In the genomic region with DNA sequence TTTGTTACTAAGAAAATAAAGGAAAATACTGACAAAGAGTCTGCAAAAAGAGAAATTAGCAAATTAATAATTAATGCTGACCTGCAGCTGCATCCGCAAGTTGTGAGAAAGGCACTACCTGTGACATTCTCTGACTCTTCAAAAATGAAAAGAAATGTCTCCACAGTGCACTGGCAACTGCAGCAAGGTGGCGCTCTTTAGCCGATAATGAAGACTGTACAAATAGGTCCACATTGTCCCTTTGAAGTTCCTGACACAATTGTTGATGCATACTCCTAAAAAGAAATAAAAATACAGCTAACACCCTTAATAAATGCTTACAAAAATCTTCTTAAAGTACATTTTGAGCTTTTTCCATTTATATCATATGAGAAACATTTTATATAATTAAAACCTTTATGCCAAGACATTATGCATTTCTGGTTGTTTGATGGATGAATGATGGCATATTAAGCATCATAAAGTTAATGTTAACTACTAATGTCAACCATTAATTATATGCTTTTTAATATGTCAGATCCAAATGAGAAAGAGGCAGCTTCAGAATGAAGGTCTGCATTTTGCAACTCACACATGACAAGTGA, we compare ENCODE assay signal across 1 cellular context.
TF ChIP-seq lines count a peak whose summit lies in the region.

No MANE protein-coding gene starts in this region.

TF ChIP-seq in H1, 55 proteins besides CTCF, POLR2A, EP300 and RAD21:
- TF ChIP-seq, protein P1, sequence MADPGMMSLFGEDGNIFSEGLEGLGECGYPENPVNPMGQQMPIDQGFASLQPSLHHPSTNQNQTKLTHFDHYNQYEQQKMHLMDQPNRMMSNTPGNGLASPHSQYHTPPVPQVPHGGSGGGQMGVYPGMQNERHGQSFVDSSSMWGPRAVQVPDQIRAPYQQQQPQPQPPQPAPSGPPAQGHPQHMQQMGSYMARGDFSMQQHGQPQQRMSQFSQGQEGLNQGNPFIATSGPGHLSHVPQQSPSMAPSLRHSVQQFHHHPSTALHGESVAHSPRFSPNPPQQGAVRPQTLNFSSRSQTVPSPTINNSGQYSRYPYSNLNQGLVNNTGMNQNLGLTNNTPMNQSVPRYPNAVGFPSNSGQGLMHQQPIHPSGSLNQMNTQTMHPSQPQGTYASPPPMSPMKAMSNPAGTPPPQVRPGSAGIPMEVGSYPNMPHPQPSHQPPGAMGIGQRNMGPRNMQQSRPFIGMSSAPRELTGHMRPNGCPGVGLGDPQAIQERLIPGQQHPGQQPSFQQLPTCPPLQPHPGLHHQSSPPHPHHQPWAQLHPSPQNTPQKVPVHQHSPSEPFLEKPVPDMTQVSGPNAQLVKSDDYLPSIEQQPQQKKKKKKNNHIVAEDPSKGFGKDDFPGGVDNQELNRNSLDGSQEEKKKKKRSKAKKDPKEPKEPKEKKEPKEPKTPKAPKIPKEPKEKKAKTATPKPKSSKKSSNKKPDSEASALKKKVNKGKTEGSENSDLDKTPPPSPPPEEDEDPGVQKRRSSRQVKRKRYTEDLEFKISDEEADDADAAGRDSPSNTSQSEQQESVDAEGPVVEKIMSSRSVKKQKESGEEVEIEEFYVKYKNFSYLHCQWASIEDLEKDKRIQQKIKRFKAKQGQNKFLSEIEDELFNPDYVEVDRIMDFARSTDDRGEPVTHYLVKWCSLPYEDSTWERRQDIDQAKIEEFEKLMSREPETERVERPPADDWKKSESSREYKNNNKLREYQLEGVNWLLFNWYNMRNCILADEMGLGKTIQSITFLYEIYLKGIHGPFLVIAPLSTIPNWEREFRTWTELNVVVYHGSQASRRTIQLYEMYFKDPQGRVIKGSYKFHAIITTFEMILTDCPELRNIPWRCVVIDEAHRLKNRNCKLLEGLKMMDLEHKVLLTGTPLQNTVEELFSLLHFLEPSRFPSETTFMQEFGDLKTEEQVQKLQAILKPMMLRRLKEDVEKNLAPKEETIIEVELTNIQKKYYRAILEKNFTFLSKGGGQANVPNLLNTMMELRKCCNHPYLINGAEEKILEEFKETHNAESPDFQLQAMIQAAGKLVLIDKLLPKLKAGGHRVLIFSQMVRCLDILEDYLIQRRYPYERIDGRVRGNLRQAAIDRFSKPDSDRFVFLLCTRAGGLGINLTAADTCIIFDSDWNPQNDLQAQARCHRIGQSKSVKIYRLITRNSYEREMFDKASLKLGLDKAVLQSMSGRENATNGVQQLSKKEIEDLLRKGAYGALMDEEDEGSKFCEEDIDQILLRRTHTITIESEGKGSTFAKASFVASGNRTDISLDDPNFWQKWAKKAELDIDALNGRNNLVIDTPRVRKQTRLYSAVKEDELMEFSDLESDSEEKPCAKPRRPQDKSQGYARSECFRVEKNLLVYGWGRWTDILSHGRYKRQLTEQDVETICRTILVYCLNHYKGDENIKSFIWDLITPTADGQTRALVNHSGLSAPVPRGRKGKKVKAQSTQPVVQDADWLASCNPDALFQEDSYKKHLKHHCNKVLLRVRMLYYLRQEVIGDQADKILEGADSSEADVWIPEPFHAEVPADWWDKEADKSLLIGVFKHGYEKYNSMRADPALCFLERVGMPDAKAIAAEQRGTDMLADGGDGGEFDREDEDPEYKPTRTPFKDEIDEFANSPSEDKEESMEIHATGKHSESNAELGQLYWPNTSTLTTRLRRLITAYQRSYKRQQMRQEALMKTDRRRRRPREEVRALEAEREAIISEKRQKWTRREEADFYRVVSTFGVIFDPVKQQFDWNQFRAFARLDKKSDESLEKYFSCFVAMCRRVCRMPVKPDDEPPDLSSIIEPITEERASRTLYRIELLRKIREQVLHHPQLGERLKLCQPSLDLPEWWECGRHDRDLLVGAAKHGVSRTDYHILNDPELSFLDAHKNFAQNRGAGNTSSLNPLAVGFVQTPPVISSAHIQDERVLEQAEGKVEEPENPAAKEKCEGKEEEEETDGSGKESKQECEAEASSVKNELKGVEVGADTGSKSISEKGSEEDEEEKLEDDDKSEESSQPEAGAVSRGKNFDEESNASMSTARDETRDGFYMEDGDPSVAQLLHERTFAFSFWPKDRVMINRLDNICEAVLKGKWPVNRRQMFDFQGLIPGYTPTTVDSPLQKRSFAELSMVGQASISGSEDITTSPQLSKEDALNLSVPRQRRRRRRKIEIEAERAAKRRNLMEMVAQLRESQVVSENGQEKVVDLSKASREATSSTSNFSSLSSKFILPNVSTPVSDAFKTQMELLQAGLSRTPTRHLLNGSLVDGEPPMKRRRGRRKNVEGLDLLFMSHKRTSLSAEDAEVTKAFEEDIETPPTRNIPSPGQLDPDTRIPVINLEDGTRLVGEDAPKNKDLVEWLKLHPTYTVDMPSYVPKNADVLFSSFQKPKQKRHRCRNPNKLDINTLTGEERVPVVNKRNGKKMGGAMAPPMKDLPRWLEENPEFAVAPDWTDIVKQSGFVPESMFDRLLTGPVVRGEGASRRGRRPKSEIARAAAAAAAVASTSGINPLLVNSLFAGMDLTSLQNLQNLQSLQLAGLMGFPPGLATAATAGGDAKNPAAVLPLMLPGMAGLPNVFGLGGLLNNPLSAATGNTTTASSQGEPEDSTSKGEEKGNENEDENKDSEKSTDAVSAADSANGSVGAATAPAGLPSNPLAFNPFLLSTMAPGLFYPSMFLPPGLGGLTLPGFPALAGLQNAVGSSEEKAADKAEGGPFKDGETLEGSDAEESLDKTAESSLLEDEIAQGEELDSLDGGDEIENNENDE (IDR thresholded peaks at IDR 0.05; ENCODE audit: insufficient replicate concordance, low read length): no peak
